In genomic region chr5:93899026-93899600, GRCh38 we compare ENCODE assay signal across 8 cellular contexts.
DNase-seq lines count a peak whose midpoint lies in the region; FAIRE-seq and TF ChIP-seq lines count a peak whose summit lies in the region.

No MANE protein-coding gene starts in this region.

- H3K36me3 ChIP-seq in kidney epithelial cell (ENCODE audit: control insufficient read depth, insufficient read depth, low read length) = no peaks in the 10 kb centered on the region

- no peaks in the 10 kb centered on the region for H3K27me3 ChIP-seq in kidney epithelial cell (ENCODE audit: control insufficient read depth, insufficient read depth, low read length)

- no peak for TF ChIP-seq POLR2A in GM12891 (IDR thresholded peaks at IDR 0.05; ENCODE audit: low read depth, low read length)

- FAIRE-seq in GM12891 (lab: Jason Lieb, UNC) = peak; percentile 16

- peak; percentile 41 for TF ChIP-seq CTCF in kidney epithelial cell (IDR thresholded peaks at IDR 0.05; ENCODE audit: insufficient read depth, low read length, poor library complexity, severe bottlenecking)

- DNase-seq in GM12891 (ENCODE audit: insufficient read length, low spot score) (no peak), H4 (ENCODE audit: low spot score) (peak; percentile 5), NCI-H69 (lab: John Stamatoyannopoulos, UW) (peak; percentile 84), kidney epithelial cell (ENCODE audit: low read depth) (no peak), UCSD-AML1 (lab: John Stamatoyannopoulos, UW; ENCODE audit: unreplicated experiment) (no peak), DMS79 (lab: John Stamatoyannopoulos, UW) (no peak)
- no peak for DNase-seq in effector CD8-positive, alpha-beta T cell (lab: John Stamatoyannopoulos, UW)
- no peak for DNase-seq in activated CD8-positive, alpha-beta memory T cell treated with anti-CD3 and anti-CD28 coated beads for 24 hours

- no peak overlapping the region for H3K4me3 ChIP-seq in kidney epithelial cell (ENCODE audit: low read depth, low read length)

TF ChIP-seq in GM12891, 5 proteins besides CTCF, POLR2A, EP300 and RAD21:
- no peak for TF ChIP-seq PAX5 (IDR thresholded peaks at IDR 0.05; ENCODE audit: insufficient read depth, low read length, severe bottlenecking)
- no peak for TF ChIP-seq TAF1 (IDR thresholded peaks at IDR 0.05; ENCODE audit: low read depth, low read length)
- TF ChIP-seq POLR2AphosphoS5 (IDR thresholded peaks at IDR 0.05; ENCODE audit: low read depth, low read length) = no peak
- no peak for TF ChIP-seq POU2F2 (IDR thresholded peaks at IDR 0.05; ENCODE audit: low read depth, low read length)
- no peak for TF ChIP-seq SPI1 (IDR thresholded peaks at IDR 0.05; ENCODE audit: low read depth, low read length)

Comparison
In these comparisons a context has a peak if more than half of its experiments do, and no peak if none do; other contexts are left out.
1. DNase-seq: peak in H4 (single experiment) and NCI-H69 (single experiment); none in GM12891 (single experiment), kidney epithelial cell (single experiment), effector CD8-positive, alpha-beta T cell (single experiment), UCSD-AML1 (single experiment), DMS79 (single experiment) and activated CD8-positive, alpha-beta memory T cell treated with anti-CD3 and anti-CD28 coated beads for 24 hours (single experiment).